Comparison of ENCODE assay signal across 34 cellular contexts in the genomic region with DNA sequence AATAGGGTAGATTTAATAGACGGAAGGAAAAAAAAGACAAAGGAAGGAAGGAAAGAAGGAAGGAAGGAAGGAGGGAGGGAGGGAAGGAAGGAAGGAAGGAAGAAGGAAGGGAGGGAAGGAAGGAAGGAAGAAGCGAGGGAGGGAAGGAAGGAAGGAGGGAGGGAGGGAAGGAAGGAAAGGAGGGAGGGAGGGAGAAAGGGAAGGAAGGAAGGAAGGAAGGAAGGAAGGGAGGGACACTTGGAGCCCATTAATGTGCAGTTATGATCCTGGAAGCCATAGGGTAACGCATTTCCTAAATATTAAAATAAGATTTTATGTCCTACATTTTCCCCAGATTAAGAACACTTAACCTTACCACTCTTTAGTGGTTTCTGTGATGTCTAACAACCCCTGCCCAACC.
"Had no signal": no experiment of that assay in that cellular context is flagged by ENCODE, and none has a peak within 500 bp of the region (broad histone marks: within the 10 kb centered on the region; RNA-seq: fewer than 3 reads in every experiment).

No MANE protein-coding gene starts in this region.

- DNase-seq: Karpas-422, Kasumi-1, MG63, MM.1S, MV-4-11, NCI-H1048, NCI-H1092, NCI-H1092 treated with DMSO at 0.1 percent for 48 hours, NCI-H1105, NCI-H1105 treated with DMSO at 0.1 percent for 48 hours, NCI-H1417, NCI-H1417 treated with DMSO at 0.1 percent for 48 hours, NCI-H1436, NCI-H1436 treated with DMSO at 0.1 percent for 48 hours, NCI-H146, NCI-H1694, NCI-H1694 treated with DMSO at 0.1 percent for 48 hours, NCI-H187, NCI-H187 treated with DMSO at 0.1 percent for 48 hours, NCI-H1930, NCI-H2029, NCI-H2029 treated with DMSO at 0.1 percent for 48 hours, NCI-H2081, NCI-H2081 treated with DMSO at 0.1 percent for 48 hours, NCI-H2107, NCI-H2171, NCI-H2171 treated with DMSO at 0.1 percent for 48 hours, NCI-H2227 treated with DMSO at 0.1 percent for 48 hours, NCI-H226, NCI-H345, NCI-H446, NCI-H446 treated with DMSO at 0.1 percent for 48 hours, NCI-H510A, NCI-H510A treated with DMSO at 0.1 percent for 48 hours had no signal

- H3K9me3 ChIP-seq: MG63 had no signal

- H3K36me3 ChIP-seq: MG63 had no signal

- H3K4me3 ChIP-seq: MG63 had no signal

- H3K27me3 ChIP-seq: MG63 had no signal
